ENCODE assay signal across 24 cellular contexts in genomic region chr4:42710329-42710728, GRCh38. TPM values are rescaled to one million over a fixed set of nuclear protein-coding genes. Genes with fewer than 3 reads are reported as not detected.
A peak's percentile ranks its signal among the peaks of the same experiment; 100 is the strongest.
DNase-seq lines count a peak whose midpoint lies in the region; ATAC-seq and TF ChIP-seq lines count a peak whose summit lies in the region.
"Had no signal": no experiment of that assay in that cellular context is flagged by ENCODE, and none has a peak within 500 bp of the region (broad histone marks: within the 10 kb centered on the region; RNA-seq: fewer than 3 reads in every experiment).

No MANE protein-coding gene starts in this region.

- no peaks in the 10 kb centered on the region for H3K36me3 Mint-ChIP-seq in GM23338 (ENCODE audit: low read depth)
- H3K36me3 Mint-ChIP-seq: CD14-positive monocyte had no signal

- DNase-seq in Ammon's horn (ENCODE audit: low spot score), result peak; percentile 55
- peak; percentile 29 for DNase-seq in SK-MEL-5 (ENCODE audit: low read depth, low spot score)
- DNase-seq in hippocampal formation (lab: John Stamatoyannopoulos, UW), result peak; percentile 4 to 79
- no peak for DNase-seq in iPS-NIHi11 (ENCODE audit: low spot score)
- DNase-seq in GM23338 (ENCODE audit: low spot score), result no peak
- DNase-seq in NOMO-1 treated with DMSO at 0.1 percent for 48 hours (lab: John Stamatoyannopoulos, UW; ENCODE audit: unreplicated experiment), result no peak
- no peak for DNase-seq in UCSD-AML1 (lab: John Stamatoyannopoulos, UW; ENCODE audit: unreplicated experiment)
- DNase-seq: activated CD4-positive, alpha-beta T cell treated with anti-CD3 and anti-CD28 coated beads for 36 hours; activated naive CD4-positive, alpha-beta T cell treated with anti-CD3 and anti-CD28 coated beads for 36 hours; activated T-cell treated with anti-CD3 and anti-CD28 coated beads, Interleukin-2, amount 50 U/mL, for 48 hours; EL; H7; MG63; NCI-H1694 treated with DMSO at 0.1 percent for 48 hours; NCI-H82; SHP77; stimulated activated CD4-positive, alpha-beta T cell treated with anti-CD3 and anti-CD28 coated beads, Interleukin-4, amount 100 ng/mL, for 24 hours; stimulated activated naive CD8-positive, alpha-beta T cell treated with anti-CD3 and anti-CD28 coated beads, Interleukin-15, Interleukin-2, amounts not matched to agents 100 U/mL and 50 U/mL, for 24 hours; transverse colon had no signal

- H3K9me2 ChIP-seq in GM23338 (ENCODE audit: insufficient read depth), result no peaks in the 10 kb centered on the region

- H3K4me3 ChIP-seq in parathyroid adenoma (ENCODE audit: low read depth, low read length) (no peak overlapping the region), GM23338 (no peak overlapping the region)
- H3K4me3 ChIP-seq: cardiac muscle cell, MG63, transverse colon had no signal

- H3K4me2 ChIP-seq in parathyroid adenoma (ENCODE audit: low read length), result peak overlapping the region; percentile 43
- no peak overlapping the region for H3K4me2 ChIP-seq in GM23338

- H3K27me3 ChIP-seq in parathyroid adenoma (ENCODE audit: control insufficient read depth, insufficient read depth, low read length) (no peaks in the 10 kb centered on the region), GM23338 (ENCODE audit: insufficient read depth) (no peaks in the 10 kb centered on the region)
- H3K27me3 ChIP-seq: cardiac muscle cell, transverse colon had no signal

- TF ChIP-seq CTCF in parathyroid adenoma (IDR thresholded peaks at IDR 0.05), result no peak
- no peak for TF ChIP-seq CTCF in GM23338 (conservative IDR thresholded peaks at IDR 0.05; ENCODE audit: low read depth in 2 of 2)

- H3K9me3 Mint-ChIP-seq in GM23338, result no peaks in the 10 kb centered on the region
- H3K9me3 Mint-ChIP-seq: activated naive CD4-positive, alpha-beta T cell treated with anti-CD3 and anti-CD28 coated beads for 36 hours; dendritic cell treated with granulocyte-macrophage colony-stimulating factor and Interleukin-4, amounts not matched to agents 40 ng/mL and 50 ng/mL, for 4 days had no signal

- H3K36me3 ChIP-seq in parathyroid adenoma (ENCODE audit: control insufficient read depth, insufficient read depth, low read length), result no peaks in the 10 kb centered on the region
- H3K36me3 ChIP-seq in GM23338 (ENCODE audit: insufficient read depth), result no peaks in the 10 kb centered on the region
- H3K36me3 ChIP-seq: cardiac muscle cell, MG63, transverse colon had no signal

- in situ Hi-C loops in SK-MEL-5 (cut with HindIII; ENCODE audit: low pct_unique_long_range_greater_than_20kb, low sequenced_read_pairs), result no loop called here

- H3K4me1 ChIP-seq in parathyroid adenoma, result peaks cover 9% of the 10 kb centered on the region
- H3K4me1 ChIP-seq in GM23338 (ENCODE audit: insufficient read depth), result peaks cover 18% of the 10 kb centered on the region
- H3K4me1 ChIP-seq: transverse colon had no signal

- peaks cover 30% of the 10 kb centered on the region for H3K4me1 Mint-ChIP-seq in GM23338
- H3K4me1 Mint-ChIP-seq: activated CD4-positive, alpha-beta T cell treated with anti-CD3 and anti-CD28 coated beads for 36 hours; CD14-positive monocyte had no signal

- ATAC-seq in GM23338, result no peak
- ATAC-seq: activated CD4-positive, alpha-beta T cell treated with anti-CD3 and anti-CD28 coated beads for 36 hours; PC-3; stimulated activated naive CD8-positive, alpha-beta T cell treated with anti-CD3 and anti-CD28 coated beads, Interleukin-15, Interleukin-2, amounts not matched to agents 100 U/mL and 50 U/mL, for 24 hours had no signal

- H3K4me3 Mint-ChIP-seq in GM23338, result no peak overlapping the region
- H3K4me3 Mint-ChIP-seq: activated CD4-positive, alpha-beta T cell treated with anti-CD3 and anti-CD28 coated beads for 36 hours; activated naive CD4-positive, alpha-beta T cell treated with anti-CD3 and anti-CD28 coated beads for 36 hours; CD14-positive monocyte; dendritic cell treated with granulocyte-macrophage colony-stimulating factor and Interleukin-4, amounts not matched to agents 40 ng/mL and 50 ng/mL, for 4 days had no signal

- H3K27ac Mint-ChIP-seq in GM23338, result no peak overlapping the region
- H3K27ac Mint-ChIP-seq: activated CD4-positive, alpha-beta T cell treated with anti-CD3 and anti-CD28 coated beads for 36 hours; activated naive CD4-positive, alpha-beta T cell treated with anti-CD3 and anti-CD28 coated beads for 36 hours; CD14-positive monocyte; dendritic cell treated with granulocyte-macrophage colony-stimulating factor and Interleukin-4, amounts not matched to agents 40 ng/mL and 50 ng/mL, for 4 days had no signal

- H2AFZ ChIP-seq in parathyroid adenoma (no peak overlapping the region), GM23338 (no peak overlapping the region)

- no peaks in the 10 kb centered on the region for H3F3A ChIP-seq in GM23338 (replicated peaks; ENCODE audit: low read depth)

- no peaks in the 10 kb centered on the region for H3K79me2 ChIP-seq in parathyroid adenoma
- H3K79me2 ChIP-seq in GM23338 (replicated peaks; ENCODE audit: insufficient read depth), result no peaks in the 10 kb centered on the region

- H3K9me3 ChIP-seq in parathyroid adenoma (ENCODE audit: control insufficient read depth, low read length), result no peaks in the 10 kb centered on the region
- H3K9me3 ChIP-seq: MG63, transverse colon had no signal

- H3K27ac ChIP-seq in parathyroid adenoma, result peak overlapping the region; percentile 71
- H3K27ac ChIP-seq in GM23338 (ENCODE audit: low read depth), result no peak overlapping the region
- H3K27ac ChIP-seq: cardiac muscle cell, transverse colon had no signal

- H3K9ac ChIP-seq in parathyroid adenoma, result no peak overlapping the region

- no peaks in the 10 kb centered on the region for H4K20me1 ChIP-seq in GM23338 (replicated peaks; ENCODE audit: insufficient read depth)

- H3K27me3 Mint-ChIP-seq in GM23338 (ENCODE audit: insufficient read depth, low read depth, poor library complexity), result no peaks in the 10 kb centered on the region
- H3K27me3 Mint-ChIP-seq: dendritic cell treated with granulocyte-macrophage colony-stimulating factor and Interleukin-4, amounts not matched to agents 40 ng/mL and 50 ng/mL, for 4 days had no signal

TF ChIP-seq in GM23338, 12 proteins besides CTCF, POLR2A, EP300 and RAD21 (continues in another document):
- TF ChIP-seq JUNB (IDR thresholded peaks at IDR 0.05; ENCODE audit: unreplicated experiment) (no peak), STAT1 (IDR thresholded peaks at IDR 0.05; ENCODE audit: unreplicated experiment) (no peak), NANOG (IDR thresholded peaks at IDR 0.05; ENCODE audit: borderline replicate concordance) (no peak)

RNA-seq across cellular contexts. Expression of gene ATP8A1, which starts 53.4 kb away (rescaled TPM):
- total RNA-seq in SK-MEL-5 (2014; rRNA removed; shearing (Covaris generic)), result 0.29 and 0.40 TPM in 2 replicates
- polyA plus RNA-seq in SK-MEL-5 (2015; cell fraction: cytosol; rRNA removed), result 0.67 and 0.89 TPM in 2 replicates
- polyA plus RNA-seq in SK-MEL-5 (2015; cell fraction: nucleus; rRNA removed), result 13.5 and 17.1 TPM in 2 replicates
- total RNA-seq in GM23338 (2014; rRNA removed; shearing (Covaris generic)), result 28.7 and 66.3 TPM in 2 replicates
- polyA plus RNA-seq in GM23338 (2016; fragmentation: Nextera tagmentation; extraction: Ambion mirVana), result 6.8 and 6.9 TPM in 2 replicates

Comparison
In these comparisons a context has a peak if more than half of its experiments do, and no peak if none do; other contexts are left out.
1. DNase-seq: peak in Ammon's horn (single experiment), SK-MEL-5 (single experiment) and hippocampal formation (2 of 2); none in iPS-NIHi11 (single experiment), GM23338 (single experiment), NOMO-1 treated with DMSO at 0.1 percent for 48 hours (single experiment) and UCSD-AML1 (single experiment).
2. RNA of gene ATP8A1, which starts 53.4 kb away (total RNA-seq): 28.7 to 66.3 TPM in GM23338; 0.29 to 0.40 TPM in SK-MEL-5; every median in the first group is over 10 times any median in the second.